8 cellular contexts compared by ENCODE assay signal in genomic region chr2:86518498-86518897, GRCh38. TPM values are rescaled to one million over a fixed set of nuclear protein-coding genes. Genes with fewer than 3 reads are reported as not detected.
DNase-seq lines count a peak whose midpoint lies in the region; ATAC-seq and TF ChIP-seq lines count a peak whose summit lies in the region.

No MANE protein-coding gene starts in this region.

- no peak overlapping the region for H2AK5ac ChIP-seq in IMR-90 (ENCODE audit: low read depth, low read length)

- dilution Hi-C loops in IMR-90 (cut with HindIII; ENCODE audit: low sequenced_read_pairs, unreplicated experiment), result no loop called here

- TF ChIP-seq CTCF in CD14-positive monocyte (IDR thresholded peaks at IDR 0.05) (peak; percentile 54), IMR-90 (conservative IDR thresholded peaks at IDR 0.05; ENCODE audit: low read depth, low read length) (peak; percentile 29; the same call in 1 of the 2 replicates), uterus (IDR thresholded peaks at IDR 0.05) (peak in 1 of 4 experiments; percentile 15)

- ATAC-seq in IMR-90 (ENCODE audit: low read depth), result peak; percentile 49; the same call in 1 of the 2 replicates
- no peak for ATAC-seq in activated T-helper 17 cell treated with anti-CD3 and anti-CD28 coated beads, Interleukin-2, amount 50 U/mL, for 72 hours (replicated peaks)

- no peaks in the 10 kb centered on the region for H3K9me1 ChIP-seq in IMR-90 (ENCODE audit: insufficient read depth, low read length)

- no peak overlapping the region for H3K4me3 ChIP-seq in IMR-90 (ENCODE audit: insufficient read depth, low read depth, low read length)
- H3K4me3 ChIP-seq in MG63, result no peak overlapping the region
- no peak overlapping the region for H3K4me3 ChIP-seq in uterus

- H3K4me3 Mint-ChIP-seq in CD14-positive monocyte, result no peak overlapping the region
- no peak overlapping the region for H3K4me3 Mint-ChIP-seq in activated naive CD8-positive, alpha-beta T cell treated with anti-CD3 and anti-CD28 coated beads for 36 hours
- no peak overlapping the region for H3K4me3 Mint-ChIP-seq in activated T-helper 17 cell treated with anti-CD3 and anti-CD28 coated beads, Interleukin-2, amount 50 U/mL, for 72 hours

- BruUV-seq in IMR-90 (replicated peaks; lab: Mats Ljungman, UMichigan), result no TSS peak

- H4K5ac ChIP-seq in IMR-90 (ENCODE audit: low read depth, low read length), result no peak overlapping the region

- H3K9me3 ChIP-seq in IMR-90 (ENCODE audit: control insufficient read depth, insufficient read depth, low read length), result peaks cover 6% of the 10 kb centered on the region; the same call in 1 of the 2 replicates
- peaks cover 7% of the 10 kb centered on the region for H3K9me3 ChIP-seq in MG63
- no peaks in the 10 kb centered on the region for H3K9me3 ChIP-seq in uterus

- H3K27me3 Mint-ChIP-seq in CD14-positive monocyte (ENCODE audit: low read depth in 3 of 3), result no peaks in the 10 kb centered on the region
- H3K27me3 Mint-ChIP-seq in activated naive CD8-positive, alpha-beta T cell treated with anti-CD3 and anti-CD28 coated beads for 36 hours, result no peaks in the 10 kb centered on the region
- H3K27me3 Mint-ChIP-seq in activated T-helper 17 cell treated with anti-CD3 and anti-CD28 coated beads, Interleukin-2, amount 50 U/mL, for 72 hours, result no peaks in the 10 kb centered on the region

- H3K36me3 ChIP-seq in IMR-90 (ENCODE audit: control insufficient read depth, insufficient read depth, low read length) (no peaks in the 10 kb centered on the region), MG63 (peaks cover 4% of the 10 kb centered on the region), uterus (no peaks in the 10 kb centered on the region)

- no peak overlapping the region for H3K4me2 ChIP-seq in IMR-90 (ENCODE audit: low read depth, low read length)

- no peak overlapping the region for H3K56ac ChIP-seq in IMR-90 (ENCODE audit: extremely low read depth, insufficient read depth, low read length)

- no peak overlapping the region for H2BK5ac ChIP-seq in IMR-90 (ENCODE audit: low read depth, low read length, poor library complexity, severe bottlenecking)

- POLR2A ChIA-PET in IMR-90 (lab: Charles Lee; ENCODE audit: unreplicated experiment), result interaction anchor here (0.9 kb wide), 1 partner anchor 12 kb away, joined by 4 read pairs; no protein-coding TSS in a partner anchor

- no peak overlapping the region for H4K91ac ChIP-seq in IMR-90 (ENCODE audit: insufficient read depth, low read depth, low read length)

- intact Hi-C loops in CD14-positive monocyte (cut with micrococcal nuclease), result no loop called here
- intact Hi-C loops in IMR-90 (cut with micrococcal nuclease), result loop anchor here (5.0 kb wide), 1 partner anchor 104 kb away; the partner anchor contains the start of gene RNF103
- intact Hi-C loops in uterus (cut with DNase I; ENCODE audit: low total_unique reads), result no loop called here

- H3K79me1 ChIP-seq in IMR-90 (ENCODE audit: low read depth in 1 of 2, low read length in 2 of 2), result no peaks in the 10 kb centered on the region; a peak in 1 of 4 replicates

- TF ChIP-seq RAD21 in IMR-90 (IDR thresholded peaks at IDR 0.05; ENCODE audit: low read length), result no peak

- no peaks in the 10 kb centered on the region for H3K27me3 ChIP-seq in IMR-90 (ENCODE audit: control insufficient read depth, insufficient read depth, low read length)
- H3K27me3 ChIP-seq in MG63, result no peaks in the 10 kb centered on the region
- no peaks in the 10 kb centered on the region for H3K27me3 ChIP-seq in uterus

- H3K18ac ChIP-seq in IMR-90 (ENCODE audit: low read depth, low read length), result no peak overlapping the region

- H2AK9ac ChIP-seq in IMR-90 (replicated peaks; ENCODE audit: low read depth, low read length, poor library complexity), result no peak overlapping the region

- H3K4ac ChIP-seq in IMR-90 (ENCODE audit: low read depth, low read length), result no peak overlapping the region

- H3K27ac ChIP-seq in IMR-90 (ENCODE audit: insufficient read depth, low read length) (no peak overlapping the region), uterus (no peak overlapping the region)

- H3K23ac ChIP-seq in IMR-90 (ENCODE audit: low read depth, low read length), result no peak overlapping the region

- no peak for DNase-seq in CD14-positive monocyte (ENCODE audit: low spot score)
- no peak for DNase-seq in IMR-90
- peak; percentile 18 for DNase-seq in activated naive CD8-positive, alpha-beta T cell treated with anti-CD3 and anti-CD28 coated beads for 36 hours
- DNase-seq in inferior parietal cortex (ENCODE audit: extremely low spot score), result peak; percentile 56
- no peak for DNase-seq in MG63
- DNase-seq in NCI-H2227 (lab: John Stamatoyannopoulos, UW; ENCODE audit: unreplicated experiment), result no peak
- DNase-seq in uterus, result no peak

- peaks cover 0 to 10% (median 0%) of the 10 kb centered on the region in 7 donors for H3K9me3 Mint-ChIP-seq in CD14-positive monocyte
- peaks cover 7% of the 10 kb centered on the region for H3K9me3 Mint-ChIP-seq in activated naive CD8-positive, alpha-beta T cell treated with anti-CD3 and anti-CD28 coated beads for 36 hours
- peaks cover 6% of the 10 kb centered on the region for H3K9me3 Mint-ChIP-seq in activated T-helper 17 cell treated with anti-CD3 and anti-CD28 coated beads, Interleukin-2, amount 50 U/mL, for 72 hours

- no peak overlapping the region for H2BK20ac ChIP-seq in IMR-90 (ENCODE audit: low read depth, low read length)

- no peak overlapping the region for H2AFZ ChIP-seq in IMR-90 (replicated peaks; ENCODE audit: low read length, poor library complexity)

- no peaks in the 10 kb centered on the region for H3K4me1 Mint-ChIP-seq in CD14-positive monocyte
- peaks cover 8% of the 10 kb centered on the region for H3K4me1 Mint-ChIP-seq in activated naive CD8-positive, alpha-beta T cell treated with anti-CD3 and anti-CD28 coated beads for 36 hours
- H3K4me1 Mint-ChIP-seq in activated T-helper 17 cell treated with anti-CD3 and anti-CD28 coated beads, Interleukin-2, amount 50 U/mL, for 72 hours, result no peaks in the 10 kb centered on the region

- in situ Hi-C loops in IMR-90 (cut with MboI; ENCODE audit: low sequenced_read_pairs), result loop anchor here (10.0 kb wide), 1 partner anchor 86 kb away; no protein-coding TSS in a partner anchor

- H4K20me1 ChIP-seq in IMR-90 (ENCODE audit: insufficient read depth, low read length), result no peaks in the 10 kb centered on the region; the same call in 1 of the 2 replicates

- H3K4me1 ChIP-seq in IMR-90 (ENCODE audit: control insufficient read depth, insufficient read depth, low read length), result no peaks in the 10 kb centered on the region; the same call in 1 of the 2 replicates
- H3K4me1 ChIP-seq in uterus, result no peaks in the 10 kb centered on the region

- H2BK120ac ChIP-seq in IMR-90 (ENCODE audit: low read depth, low read length), result no peak overlapping the region

- peak overlapping the region in 1 of 7 donors; percentile 20 for H3K27ac Mint-ChIP-seq in CD14-positive monocyte
- no peak overlapping the region for H3K27ac Mint-ChIP-seq in activated naive CD8-positive, alpha-beta T cell treated with anti-CD3 and anti-CD28 coated beads for 36 hours
- H3K27ac Mint-ChIP-seq in activated T-helper 17 cell treated with anti-CD3 and anti-CD28 coated beads, Interleukin-2, amount 50 U/mL, for 72 hours, result no peak overlapping the region

- no peak overlapping the region for H3K14ac ChIP-seq in IMR-90 (replicated peaks; ENCODE audit: low read depth, low read length)

- no peak for TF ChIP-seq POLR2A in IMR-90 (IDR thresholded peaks at IDR 0.05; ENCODE audit: low read depth, low read length)
- TF ChIP-seq POLR2A in uterus (IDR thresholded peaks at IDR 0.05), result no peak

- WGBS in IMR-90 (ENCODE audit: extremely low coverage in 2 of 2, insufficient read length in 1 of 2), 2 experiments, result no CpG with 5 or more reads among the region's 3 CpGs

- peaks cover 7 to 26% of the 10 kb centered on the region in 2 donors for H3K36me3 Mint-ChIP-seq in CD14-positive monocyte
- no peaks in the 10 kb centered on the region for H3K36me3 Mint-ChIP-seq in activated naive CD8-positive, alpha-beta T cell treated with anti-CD3 and anti-CD28 coated beads for 36 hours
- H3K36me3 Mint-ChIP-seq in activated T-helper 17 cell treated with anti-CD3 and anti-CD28 coated beads, Interleukin-2, amount 50 U/mL, for 72 hours (ENCODE audit: low read depth), result no peaks in the 10 kb centered on the region

- H2BK15ac ChIP-seq in IMR-90 (ENCODE audit: low read depth, low read length), result no peak overlapping the region

- CTCF ChIA-PET in IMR-90 (lab: Yijun Ruan, JAX), result interaction anchor here (0.6 kb wide), 1 partner anchor 32 kb away, joined by 3 read pairs; no protein-coding TSS in a partner anchor

- no peak overlapping the region for H3K9ac ChIP-seq in IMR-90 (ENCODE audit: low read depth, low read length)

- no peak overlapping the region for H4K8ac ChIP-seq in IMR-90 (ENCODE audit: low read depth in 2 of 2, low read length in 2 of 2)

TF ChIP-seq in IMR-90, 13 proteins besides CTCF, POLR2A, EP300 and RAD21 (continues in another document):
- TF ChIP-seq SMC3 (IDR thresholded peaks at IDR 0.05; ENCODE audit: low read depth, low read length) (no peak), BHLHE40 (IDR thresholded peaks at IDR 0.05; ENCODE audit: low read depth, low read length) (no peak), CHD1 (IDR thresholded peaks at IDR 0.05; ENCODE audit: low read depth, low read length) (no peak), RFX5 (IDR thresholded peaks at IDR 0.05; ENCODE audit: low read depth, low read length) (no peak), CEBPB (IDR thresholded peaks at IDR 0.05; ENCODE audit: low read depth, low read length) (no peak), USF2 (IDR thresholded peaks at IDR 0.05; ENCODE audit: low read depth, low read length) (no peak), MXI1 (IDR thresholded peaks at IDR 0.05; ENCODE audit: borderline replicate concordance, low read depth, low read length) (no peak), NFE2L2 (IDR thresholded peaks at IDR 0.05; ENCODE audit: low read depth, low read length) (no peak)

RNA-seq across cellular contexts. Expression of gene CHMP3, which starts 44.7 kb away (rescaled TPM):
- polyA plus RNA-seq in CD14-positive monocyte, result 100 to 1,000 TPM in 1 of 2 donors, 10 to 100 TPM in 1; 99.4 to 115 TPM
- total RNA-seq in IMR-90 (2012; rRNA removed), result 38.4 and 81.4 TPM in 2 replicates
- polyA plus RNA-seq in IMR-90 (2012; rRNA removed), result 61.0 and 84.6 TPM in 2 replicates
- 19.9 and 31.0 TPM in 2 replicates for polyA plus RNA-seq in IMR-90 (2012; cell fraction: cytosol; rRNA removed)
- 4.6 and 24.0 TPM in 2 replicates for polyA plus RNA-seq in IMR-90 (2012; cell fraction: nucleus; rRNA removed; ENCODE audit: low replicate concordance)
- 10 to 100 TPM; 40.5 to 42.6 TPM for total RNA-seq in activated naive CD8-positive, alpha-beta T cell treated with anti-CD3 and anti-CD28 coated beads for 36 hours
- total RNA-seq in activated T-helper 17 cell treated with anti-CD3 and anti-CD28 coated beads, Interleukin-2, amount 50 U/mL, for 72 hours, result 10 to 100 TPM; 27.9 to 40.1 TPM
- total RNA-seq in MG63 (2014; rRNA removed; shearing (Covaris generic); ENCODE audit: low replicate concordance), result 52.5 and 69.4 TPM in 2 replicates
- 100 to 1,000 TPM in 1 of 4 donors, 10 to 100 TPM in 3; 62.4 to 143 (median 94.4) TPM for total RNA-seq in uterus

Comparison
In these comparisons a context has a peak if more than half of its experiments do, and no peak if none do; other contexts are left out.
1. DNase-seq: peak in activated naive CD8-positive, alpha-beta T cell treated with anti-CD3 and anti-CD28 coated beads for 36 hours (single experiment) and inferior parietal cortex (single experiment); none in CD14-positive monocyte (single experiment), IMR-90 (single experiment), MG63 (single experiment), NCI-H2227 (single experiment) and uterus (0 of 2).